In the genomic region with DNA sequence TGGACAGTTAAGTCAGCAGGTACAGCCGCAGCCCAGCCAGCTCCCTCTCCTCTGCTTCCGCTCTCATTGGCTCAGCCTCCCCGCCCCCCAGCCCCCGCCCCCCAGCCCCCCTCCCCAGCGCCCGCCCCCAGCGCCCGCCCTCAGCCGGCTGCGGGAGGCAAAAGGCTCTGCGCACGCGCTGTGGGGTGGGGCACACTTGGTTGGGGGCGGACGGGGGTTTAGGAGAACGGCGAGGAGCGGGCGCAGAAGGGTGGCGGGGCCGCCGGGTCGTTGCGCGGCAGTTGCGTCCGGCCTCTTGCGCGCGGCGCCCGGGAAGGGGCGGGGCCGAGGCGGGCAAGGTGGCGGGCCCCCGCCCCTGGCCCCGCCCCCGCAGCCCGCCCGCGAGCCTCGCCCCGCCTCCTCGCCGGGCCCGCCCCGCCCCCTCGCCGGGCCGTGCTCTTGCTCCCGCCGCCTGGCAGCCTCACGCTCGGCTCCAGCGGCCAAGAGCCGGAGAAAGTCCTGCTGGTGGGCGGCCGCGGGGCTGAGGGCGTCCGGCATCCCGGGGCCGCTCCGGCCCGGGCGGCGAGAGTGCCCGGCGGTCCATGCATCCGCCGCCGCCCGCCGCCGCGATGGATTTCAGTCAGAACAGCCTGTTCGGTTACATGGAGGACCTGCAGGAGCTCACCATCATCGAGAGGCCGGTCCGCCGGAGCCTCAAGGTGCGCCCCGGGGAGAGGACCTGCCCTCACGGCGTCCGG, we compare ENCODE assay signal across 8 cellular contexts. TPM values are rescaled to one million over a fixed set of nuclear protein-coding genes. Genes with fewer than 3 reads are reported as not detected.
DNase-seq lines count a peak whose midpoint lies in the region; ATAC-seq, FAIRE-seq and TF ChIP-seq lines count a peak whose summit lies in the region.

A gene with protein sequence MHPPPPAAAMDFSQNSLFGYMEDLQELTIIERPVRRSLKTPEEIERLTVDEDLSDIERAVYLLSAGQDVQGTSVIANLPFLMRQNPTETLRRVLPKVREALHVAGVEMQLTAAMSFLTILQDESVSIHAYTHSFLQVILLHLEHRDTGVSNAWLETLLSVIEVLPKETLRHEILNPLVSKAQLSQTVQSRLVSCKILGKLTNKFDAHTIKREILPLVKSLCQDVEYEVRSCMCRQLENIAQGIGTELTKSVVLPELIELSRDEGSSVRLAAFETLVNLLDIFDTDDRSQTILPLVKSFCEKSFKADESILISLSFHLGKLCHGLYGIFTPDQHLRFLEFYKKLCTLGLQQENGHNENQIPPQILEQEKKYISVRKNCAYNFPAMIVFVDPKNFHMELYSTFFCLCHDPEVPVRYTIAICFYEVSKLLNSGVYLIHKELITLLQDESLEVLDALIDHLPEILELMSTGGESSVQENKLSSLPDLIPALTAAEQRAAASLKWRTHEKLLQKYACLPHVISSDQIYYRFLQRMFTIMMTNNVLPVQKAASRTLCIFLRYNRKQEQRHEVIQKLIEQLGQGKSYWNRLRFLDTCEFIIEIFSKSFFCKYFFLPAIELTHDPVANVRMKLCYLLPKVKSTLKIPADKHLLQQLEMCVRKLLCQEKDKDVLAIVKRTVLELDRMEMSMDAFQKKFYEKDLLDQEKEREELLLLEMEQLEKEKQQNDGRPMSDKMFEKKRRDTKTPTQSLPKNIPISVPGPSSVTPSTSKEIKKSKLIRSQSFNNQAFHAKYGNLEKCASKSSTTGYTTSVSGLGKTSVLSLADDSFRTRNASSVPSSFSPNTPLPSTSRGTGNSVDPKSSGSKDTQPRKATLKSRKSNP (plus strand): TSS at position 438 of the 737 bp plus-strand sequence. CDS start 144 bp downstream, at position 582.

- FAIRE-seq in urothelium cell line (lab: Jason Lieb, UNC) = no peak

- DNase-seq in GM10248 (ENCODE audit: extremely low spot score) (peak; percentile 93), NCI-H1436 treated with DMSO at 0.1 percent for 48 hours (lab: John Stamatoyannopoulos, UW) (peak; percentile 24), T-helper 2 cell (peak; percentile 70 to 94 (median 79)), right cardiac atrium (peak; percentile 87 to 95 (median 94)), urothelium cell line (ENCODE audit: low spot score) (peak; percentile 93)

- WGBS in right cardiac atrium = under 1% methylated on average over 85 of the region's 87 CpGs

- peak within 1 kb of the TSS; percentile 21 for H3K9ac ChIP-seq in rectal smooth muscle tissue (ENCODE audit: low read length)

- TF ChIP-seq CTCF in GM10248 (IDR thresholded peaks at IDR 0.05; ENCODE audit: control extremely low read depth, extremely low read depth, low read depth, missing control alignments) = no peak

- H3K27me3 ChIP-seq in right cardiac atrium (ENCODE audit: control insufficient read depth, insufficient read depth) (no peaks in the 10 kb centered on the region), rectal smooth muscle tissue (ENCODE audit: control insufficient read depth, insufficient read depth, low read length) (no peaks in the 10 kb centered on the region)

- H3K36me3 ChIP-seq in rectal smooth muscle tissue (ENCODE audit: control insufficient read depth, insufficient read depth, low read length) = no peaks in the 10 kb centered on the region

- peaks cover 2% of the 10 kb centered on the region for H3K4me1 ChIP-seq in right cardiac atrium (ENCODE audit: control insufficient read depth, insufficient read depth, low read length)
- H3K4me1 ChIP-seq in rectal smooth muscle tissue (ENCODE audit: control insufficient read depth, insufficient read depth, low read length) = no peaks in the 10 kb centered on the region

- intact Hi-C loops in right cardiac atrium (cut with DNase I) = loop anchor here in 1 of 4 donors (5.0 kb wide), 1 partner anchor 37 kb away; no protein-coding TSS in a partner anchor

- H3K27ac ChIP-seq in angular gyrus (ENCODE audit: low read depth, low read length) (peak within 1 kb of the TSS; percentile 51), right cardiac atrium (ENCODE audit: low read length) (peak within 1 kb of the TSS; percentile 14), rectal smooth muscle tissue (ENCODE audit: low read depth, low read length) (no peak within 1 kb of the TSS)

- H3K4me3 ChIP-seq in right cardiac atrium (ENCODE audit: low read length) (peak within 1 kb of the TSS; percentile 84), rectal smooth muscle tissue (ENCODE audit: low read length) (peak within 1 kb of the TSS; percentile 71)

- CTCF ChIA-PET in GM10248 (lab: Yijun Ruan, JAX) = interaction anchor here (1.6 to 2.6 kb wide), 5 partner anchors 18 to 138 kb away, joined by 3 to 11 read pairs (median 5); no protein-coding TSS in a partner anchor

- ATAC-seq in HG02678 (IDR thresholded peaks at IDR 0.05; ENCODE audit: unreplicated experiment) (peak; percentile 83), right cardiac atrium (peak; percentile 94)

- H3K9me3 ChIP-seq in right cardiac atrium (ENCODE audit: control insufficient read depth, low read length) = no peaks in the 10 kb centered on the region

- POLR2A ChIA-PET in GM10248 (lab: Yijun Ruan, JAX) = no interaction called here

RNA-seq across cellular contexts. Expression of the gene that starts here (rescaled TPM):
- total RNA-seq in right cardiac atrium = under 1 TPM; 0.41 to 0.74 (median 0.48) TPM
- polyA plus RNA-seq in right cardiac atrium = 0.27 TPM

Comparison
In these comparisons a context has a peak if more than half of its experiments do, and no peak if none do; other contexts are left out.
1. Peak in DNase-seq, ATAC-seq, H3K4me3 ChIP-seq and H3K27ac ChIP-seq in right cardiac atrium; RNA of the gene not detected or under 1 TPM.
2. DNase-seq: peak in every context shown above with its lines; median percentile 94 in right cardiac atrium; 93 in GM10248; 93 in urothelium cell line; 79 in T-helper 2 cell; 24 in NCI-H1436 treated with DMSO at 0.1 percent for 48 hours.